ENCODE assay signal across 11 cellular contexts in genomic region chr2:197163755-197164753, GRCh38.
DNase-seq lines count a peak whose midpoint lies in the region; ATAC-seq, FAIRE-seq and TF ChIP-seq lines count a peak whose summit lies in the region.
"Had no signal": no experiment of that assay in that cellular context is flagged by ENCODE, and none has a peak within 500 bp of the region (broad histone marks: within the 10 kb centered on the region; RNA-seq: fewer than 3 reads in every experiment).

No MANE protein-coding gene starts in this region.

- no peak for FAIRE-seq in GM12892 (lab: Jason Lieb, UNC)
- FAIRE-seq: H54 had no signal

- H3K4me1 ChIP-seq in right atrium auricular region (peaks cover 0 to 11% of the 10 kb centered on the region in 2 donors), osteoblast (ENCODE audit: insufficient read depth, low read length) (peaks cover 13% of the 10 kb centered on the region)

- peak; percentile 33 for DNase-seq in Ammon's horn (ENCODE audit: low spot score)
- no peak for DNase-seq in activated naive CD8-positive, alpha-beta T cell treated with anti-CD3 and anti-CD28 coated beads for 36 hours
- no peak for DNase-seq in right atrium auricular region (ENCODE audit: low spot score)
- no peak for DNase-seq in osteoblast (ENCODE audit: insufficient read length, low spot score, missing footprints)
- DNase-seq in GM12892 (ENCODE audit: insufficient read length), result no peak
- DNase-seq in Kasumi-1 (lab: John Stamatoyannopoulos, UW), result no peak
- DNase-seq in DMS 273 treated with DMSO at 0.1 percent for 48 hours (lab: John Stamatoyannopoulos, UW), result no peak
- DNase-seq: stimulated activated CD8-positive, alpha-beta memory T cell treated with anti-CD3 and anti-CD28 coated beads, Interleukin-4, amount 100 ng/mL, for 48 hours had no signal

- H3K36me3 ChIP-seq in right atrium auricular region, result no peaks in the 10 kb centered on the region
- H3K36me3 ChIP-seq in osteoblast (ENCODE audit: insufficient read depth, low read length), result no peaks in the 10 kb centered on the region

- peaks cover 82% of the 10 kb centered on the region for H3K4me1 Mint-ChIP-seq in activated naive CD8-positive, alpha-beta T cell treated with anti-CD3 and anti-CD28 coated beads for 36 hours

- H3K27ac Mint-ChIP-seq in activated naive CD8-positive, alpha-beta T cell treated with anti-CD3 and anti-CD28 coated beads for 36 hours, result peak overlapping the region; percentile 64

- no peaks in the 10 kb centered on the region for H3K79me2 ChIP-seq in osteoblast (ENCODE audit: insufficient read depth, low read length)

- no peak for ATAC-seq in GM21619 (IDR thresholded peaks at IDR 0.05; ENCODE audit: unreplicated experiment)

- H3K27me3 ChIP-seq in right atrium auricular region, result no peaks in the 10 kb centered on the region
- H3K27me3 ChIP-seq in osteoblast (ENCODE audit: insufficient read depth, low read length), result no peaks in the 10 kb centered on the region

- H3K4me3 Mint-ChIP-seq in activated naive CD8-positive, alpha-beta T cell treated with anti-CD3 and anti-CD28 coated beads for 36 hours, result no peak overlapping the region

- no peaks in the 10 kb centered on the region for H4K20me1 ChIP-seq in osteoblast (ENCODE audit: insufficient read depth, low read length)

- no peaks in the 10 kb centered on the region for H3K27me3 Mint-ChIP-seq in activated naive CD8-positive, alpha-beta T cell treated with anti-CD3 and anti-CD28 coated beads for 36 hours

- no peaks in the 10 kb centered on the region for H3K9me3 Mint-ChIP-seq in activated naive CD8-positive, alpha-beta T cell treated with anti-CD3 and anti-CD28 coated beads for 36 hours

- H3K36me3 Mint-ChIP-seq in activated naive CD8-positive, alpha-beta T cell treated with anti-CD3 and anti-CD28 coated beads for 36 hours, result peaks cover 24% of the 10 kb centered on the region

- peak overlapping the region; percentile 39 to 51 for H3K4me3 ChIP-seq in right atrium auricular region
- peak overlapping the region; percentile 21 for H3K4me3 ChIP-seq in osteoblast (ENCODE audit: insufficient read depth, low read length)
- H3K4me3 ChIP-seq: SK-N-MC had no signal

- TF ChIP-seq CTCF in right atrium auricular region (IDR thresholded peaks at IDR 0.05), result no peak
- TF ChIP-seq CTCF in osteoblast (IDR thresholded peaks at IDR 0.05; ENCODE audit: extremely low read depth, low read depth, low read length), result no peak

- no peak overlapping the region for H2AFZ ChIP-seq in osteoblast (ENCODE audit: low read length)

- H3K4me2 ChIP-seq in osteoblast (ENCODE audit: insufficient read depth, low read length), result peak overlapping the region; percentile 10

- H3K27ac ChIP-seq in right atrium auricular region (peak overlapping the region in 1 of 2 donors; percentile 43), osteoblast (ENCODE audit: low read depth, low read length) (no peak overlapping the region)
- H3K27ac ChIP-seq: SK-N-MC had no signal

- H3K9me3 ChIP-seq in right atrium auricular region (no peaks in the 10 kb centered on the region), osteoblast (ENCODE audit: low read depth, low read length) (no peaks in the 10 kb centered on the region)

- no peak for TF ChIP-seq POLR2A in GM12892 (IDR thresholded peaks at IDR 0.05; ENCODE audit: low read depth, low read length)
